Comparison of ENCODE assay signal across 1 cellular context in the genomic region with DNA sequence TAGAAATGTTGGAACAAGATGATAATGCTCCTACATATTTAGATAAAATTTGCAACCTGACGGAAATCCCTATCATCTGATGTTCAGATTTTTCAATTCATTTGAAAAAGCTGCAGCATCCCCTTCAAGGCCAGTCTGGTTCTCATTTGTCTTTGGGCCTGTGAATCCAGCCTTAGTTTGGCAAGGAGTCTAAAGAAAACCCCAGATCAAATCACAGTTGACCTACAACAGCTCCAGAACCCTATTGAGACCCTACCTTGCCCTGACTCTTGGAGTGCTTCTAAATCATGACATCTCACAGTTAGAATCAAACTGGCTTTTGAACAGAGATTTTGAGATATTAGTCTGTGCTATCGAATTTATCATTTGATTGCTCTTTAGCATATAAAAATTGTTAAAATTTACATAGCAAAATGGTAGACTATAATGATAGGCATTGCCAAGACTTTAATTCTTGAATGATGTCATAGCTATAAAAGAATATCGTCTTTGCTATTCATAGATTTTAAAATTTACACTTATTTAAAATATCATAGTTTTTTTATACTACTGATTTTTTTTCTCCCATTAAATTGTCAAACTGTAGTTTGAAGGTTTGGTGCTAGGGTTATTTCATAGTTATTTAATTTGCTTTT.
TF ChIP-seq lines count a peak whose summit lies in the region.

No MANE protein-coding gene starts in this region.

TF ChIP-seq in K562, 482 proteins besides CTCF, POLR2A, EP300 and RAD21 (continued from another document):
- TF ChIP-seq, protein P1, sequence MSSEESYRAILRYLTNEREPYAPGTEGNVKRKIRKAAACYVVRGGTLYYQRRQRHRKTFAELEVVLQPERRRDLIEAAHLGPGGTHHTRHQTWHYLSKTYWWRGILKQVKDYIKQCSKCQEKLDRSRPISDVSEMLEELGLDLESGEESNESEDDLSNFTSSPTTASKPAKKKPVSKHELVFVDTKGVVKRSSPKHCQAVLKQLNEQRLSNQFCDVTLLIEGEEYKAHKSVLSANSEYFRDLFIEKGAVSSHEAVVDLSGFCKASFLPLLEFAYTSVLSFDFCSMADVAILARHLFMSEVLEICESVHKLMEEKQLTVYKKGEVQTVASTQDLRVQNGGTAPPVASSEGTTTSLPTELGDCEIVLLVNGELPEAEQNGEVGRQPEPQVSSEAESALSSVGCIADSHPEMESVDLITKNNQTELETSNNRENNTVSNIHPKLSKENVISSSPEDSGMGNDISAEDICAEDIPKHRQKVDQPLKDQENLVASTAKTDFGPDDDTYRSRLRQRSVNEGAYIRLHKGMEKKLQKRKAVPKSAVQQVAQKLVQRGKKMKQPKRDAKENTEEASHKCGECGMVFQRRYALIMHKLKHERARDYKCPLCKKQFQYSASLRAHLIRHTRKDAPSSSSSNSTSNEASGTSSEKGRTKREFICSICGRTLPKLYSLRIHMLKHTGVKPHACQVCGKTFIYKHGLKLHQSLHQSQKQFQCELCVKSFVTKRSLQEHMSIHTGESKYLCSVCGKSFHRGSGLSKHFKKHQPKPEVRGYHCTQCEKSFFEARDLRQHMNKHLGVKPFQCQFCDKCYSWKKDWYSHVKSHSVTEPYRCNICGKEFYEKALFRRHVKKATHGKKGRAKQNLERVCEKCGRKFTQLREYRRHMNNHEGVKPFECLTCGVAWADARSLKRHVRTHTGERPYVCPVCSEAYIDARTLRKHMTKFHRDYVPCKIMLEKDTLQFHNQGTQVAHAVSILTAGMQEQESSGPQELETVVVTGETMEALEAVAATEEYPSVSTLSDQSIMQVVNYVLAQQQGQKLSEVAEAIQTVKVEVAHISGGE (CRISPR knock-in tag; IDR thresholded peaks at IDR 0.05), result 0 out of 6 replicates have a peak, but pooled peaks of 1 of the 3 experiments have one; percentile 17
- TF ChIP-seq, protein P2, sequence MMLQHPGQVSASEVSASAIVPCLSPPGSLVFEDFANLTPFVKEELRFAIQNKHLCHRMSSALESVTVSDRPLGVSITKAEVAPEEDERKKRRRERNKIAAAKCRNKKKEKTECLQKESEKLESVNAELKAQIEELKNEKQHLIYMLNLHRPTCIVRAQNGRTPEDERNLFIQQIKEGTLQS (IDR thresholded peaks at IDR 0.05), result peak; percentile 54
- TF ChIP-seq, protein P2 (CRISPR knock-in tag; conservative IDR thresholded peaks at IDR 0.05), result no peak
- TF ChIP-seq SP1 (CRISPR knock-in tag; IDR thresholded peaks at IDR 0.05) (0 out of 2 replicates have a peak, but pooled peaks have one; percentile 17), RCOR1 (IDR thresholded peaks at IDR 0.05; ENCODE audit: borderline replicate concordance in 1 of 2, low read depth in 2 of 2, low read length in 2 of 2) (peak in 1 of 2 experiments; percentile 47; a peak in 2 of 4 replicates)
